ENCODE assay signal across 8 cellular contexts in genomic region chr1:160097196-160097910, GRCh38. TPM values are rescaled to one million over a fixed set of nuclear protein-coding genes. Genes with fewer than 3 reads are reported as not detected.
A peak's percentile ranks its signal among the peaks of the same experiment; 100 is the strongest.
DNase-seq lines count a peak whose midpoint lies in the region; ATAC-seq and TF ChIP-seq lines count a peak whose summit lies in the region.

No MANE protein-coding gene starts in this region.

- peak overlapping the region; percentile 86 for H3K4me3 Mint-ChIP-seq in Calu3 (ENCODE audit: low read depth, unreplicated experiment)
- H3K4me3 Mint-ChIP-seq in T-helper 1 cell treated with Interleukin-12 subunit alpha and Interleukin-12 subunit beta and Interleukin-4 antibody, amounts not matched to agents 30 μg/mL and 1 μg/mL, for 36 hours = peak overlapping the region; percentile 83

- H3K27ac Mint-ChIP-seq in Calu3 (ENCODE audit: unreplicated experiment) = peak overlapping the region; percentile 79
- H3K27ac Mint-ChIP-seq in T-helper 1 cell treated with Interleukin-12 subunit alpha and Interleukin-12 subunit beta and Interleukin-4 antibody, amounts not matched to agents 30 μg/mL and 1 μg/mL, for 36 hours = peak overlapping the region; percentile 67

- H3K27me3 Mint-ChIP-seq in Calu3 (ENCODE audit: unreplicated experiment) = no peaks in the 10 kb centered on the region
- H3K27me3 Mint-ChIP-seq in T-helper 1 cell treated with Interleukin-12 subunit alpha and Interleukin-12 subunit beta and Interleukin-4 antibody, amounts not matched to agents 30 μg/mL and 1 μg/mL, for 36 hours (ENCODE audit: low read depth) = no peaks in the 10 kb centered on the region

- H3K36me3 Mint-ChIP-seq in Calu3 (ENCODE audit: insufficient read depth, unreplicated experiment) = peaks cover 25% of the 10 kb centered on the region
- no peaks in the 10 kb centered on the region for H3K36me3 Mint-ChIP-seq in T-helper 1 cell treated with Interleukin-12 subunit alpha and Interleukin-12 subunit beta and Interleukin-4 antibody, amounts not matched to agents 30 μg/mL and 1 μg/mL, for 36 hours (ENCODE audit: low read depth)

- peak overlapping the region; percentile 84 for H3K27ac ChIP-seq in psoas muscle

- CTCF ChIA-PET in Calu3 (lab: Charles Lee) = interaction anchor here (0.6 to 2.0 kb wide), 8 partner anchors 12 to 1483 kb away, joined by 3 to 10 read pairs (median 5); partner anchors contain the start of gene KCNJ9

- H3K27me3 ChIP-seq in psoas muscle (ENCODE audit: insufficient read depth in 3 of 3, low read length in 2 of 3) = no peaks in the 10 kb centered on the region

- WGBS in psoas muscle, 3 donors = 73 to 78% (median 73%) methylated on average over 5 of the region's 5 CpGs

- peaks cover 41% of the 10 kb centered on the region for H3K4me1 ChIP-seq in psoas muscle

- TF ChIP-seq CTCF in Calu3 (IDR thresholded peaks at IDR 0.05; ENCODE audit: unreplicated experiment) (no peak), epithelial cell of proximal tubule (conservative IDR thresholded peaks at IDR 0.05; ENCODE audit: low read depth, low read length) (no peak), psoas muscle (IDR thresholded peaks at IDR 0.05) (no peak)

- no peaks in the 10 kb centered on the region for H3K9me3 ChIP-seq in psoas muscle

- ATAC-seq in psoas muscle = no peak
- no peak for ATAC-seq in GM18502 (IDR thresholded peaks at IDR 0.05; ENCODE audit: poor library complexity, unreplicated experiment)
- no peak for ATAC-seq in GM21390 (IDR thresholded peaks at IDR 0.05; ENCODE audit: unreplicated experiment)
- no peak for ATAC-seq in HG02981 (IDR thresholded peaks at IDR 0.05; ENCODE audit: unreplicated experiment)

- BruUV-seq in Calu3 (replicated peaks; lab: Mats Ljungman, UMichigan) = TSS peak; percentile 36

- H3K9me3 Mint-ChIP-seq in Calu3 (ENCODE audit: low read depth, unreplicated experiment) = no peaks in the 10 kb centered on the region
- H3K9me3 Mint-ChIP-seq in T-helper 1 cell treated with Interleukin-12 subunit alpha and Interleukin-12 subunit beta and Interleukin-4 antibody, amounts not matched to agents 30 μg/mL and 1 μg/mL, for 36 hours = no peaks in the 10 kb centered on the region

- H3K4me1 Mint-ChIP-seq in Calu3 (ENCODE audit: low read depth, unreplicated experiment) = peaks cover 29% of the 10 kb centered on the region
- H3K4me1 Mint-ChIP-seq in T-helper 1 cell treated with Interleukin-12 subunit alpha and Interleukin-12 subunit beta and Interleukin-4 antibody, amounts not matched to agents 30 μg/mL and 1 μg/mL, for 36 hours (ENCODE audit: low read depth) = peaks cover 34% of the 10 kb centered on the region

- no peak for DNase-seq in Calu3
- DNase-seq in epithelial cell of proximal tubule (ENCODE audit: low read depth) = no peak
- no peak for DNase-seq in psoas muscle
- DNase-seq in NCI-H2196 treated with DMSO at 0.1 percent for 48 hours (lab: John Stamatoyannopoulos, UW; ENCODE audit: unreplicated experiment) = no peak

- H3K4me3 ChIP-seq in epithelial cell of proximal tubule (ENCODE audit: low read depth, low read length) (peak overlapping the region; percentile 88), psoas muscle (peak overlapping the region; percentile 89)

- H3K36me3 ChIP-seq in psoas muscle (ENCODE audit: insufficient read depth in 1 of 2, low read depth in 1 of 2) = peaks cover 0 to 25% of the 10 kb centered on the region in 2 donors

- intact Hi-C loops in Calu3 (cut with micrococcal nuclease; ENCODE audit: unreplicated experiment) (no loop called here), psoas muscle (cut with DNase I) (loop anchor here in 1 of 2 donors (5.0 kb wide), 2 partner anchors 110 to 280 kb away; partner anchors contain the start of gene PEA15)

RNA-seq across cellular contexts. Expression of gene IGSF8, which starts 1.1 kb away (rescaled TPM):
- total RNA-seq in Calu3 (2022) = 31.6 and 33.9 TPM in 2 replicates
- total RNA-seq in epithelial cell of proximal tubule = 28.4 and 33.3 TPM in 2 replicates
- total RNA-seq in psoas muscle = 1 to 10 TPM; 4.3 to 8.6 (median 6.4) TPM
- polyA plus RNA-seq in psoas muscle = 1 to 10 TPM; 4.9 to 6.5 (median 6.4) TPM

RNA-seq across cellular contexts. Expression of gene KCNJ9, which starts 16.0 kb away (rescaled TPM):
- total RNA-seq in Calu3 (2022) (not detected in 2 replicates), epithelial cell of proximal tubule (not detected in 2 replicates), psoas muscle (not detected)
- polyA plus RNA-seq in psoas muscle = under 1 TPM in 2 of 3 donors, not detected in 1; 0.01 to 0.04 TPM

RNA-seq across cellular contexts. Expression of gene ATP1A2, which starts 18.2 kb away (rescaled TPM):
- total RNA-seq in Calu3 (2022) = not detected in 2 replicates
- not detected in 2 replicates for total RNA-seq in epithelial cell of proximal tubule
- 1,000 to 10,000 TPM in 1 of 4 donors, 100 to 1,000 TPM in 3; 523 to 1,040 (median 587) TPM for total RNA-seq in psoas muscle
- polyA plus RNA-seq in psoas muscle = 100 to 1,000 TPM in 2 of 3 donors, 10 to 100 TPM in 1; 52.5 to 194 (median 162) TPM

RNA-seq across cellular contexts. Expression of gene KCNJ10, which starts 27.4 kb away (rescaled TPM):
- total RNA-seq in Calu3 (2022) (not detected in 2 replicates), epithelial cell of proximal tubule (not detected in 2 replicates), psoas muscle (under 1 TPM in 2 of 4 donors, not detected in 2; 0.08 to 0.09 TPM)
- polyA plus RNA-seq in psoas muscle = under 1 TPM in 2 of 3 donors, not detected in 1; 0.01 to 0.03 TPM

RNA-seq across cellular contexts. Expression of gene ATP1A4, which starts 54.0 kb away (rescaled TPM):
- total RNA-seq in Calu3 (2022) = not detected in 2 replicates
- not detected in 2 replicates for total RNA-seq in epithelial cell of proximal tubule
- total RNA-seq in psoas muscle = 1 to 10 TPM in 1 of 4 donors, under 1 TPM in 3; 0.07 to 2.0 (median 0.38) TPM
- polyA plus RNA-seq in psoas muscle = 1 to 10 TPM in 1 of 3 donors, under 1 TPM in 2; 0.03 to 1.3 (median 0.13) TPM

Comparison
In these comparisons a context has a peak if more than half of its experiments do, and no peak if none do; other contexts are left out.
1. RNA of gene ATP1A2, which starts 18.2 kb away (total RNA-seq): 523 to 1,040 TPM in psoas muscle; not detected in Calu3 and not detected in epithelial cell of proximal tubule; every median in the first group is over 100 times any median in the second.